9 cellular contexts compared by ENCODE assay signal in the genomic region with DNA sequence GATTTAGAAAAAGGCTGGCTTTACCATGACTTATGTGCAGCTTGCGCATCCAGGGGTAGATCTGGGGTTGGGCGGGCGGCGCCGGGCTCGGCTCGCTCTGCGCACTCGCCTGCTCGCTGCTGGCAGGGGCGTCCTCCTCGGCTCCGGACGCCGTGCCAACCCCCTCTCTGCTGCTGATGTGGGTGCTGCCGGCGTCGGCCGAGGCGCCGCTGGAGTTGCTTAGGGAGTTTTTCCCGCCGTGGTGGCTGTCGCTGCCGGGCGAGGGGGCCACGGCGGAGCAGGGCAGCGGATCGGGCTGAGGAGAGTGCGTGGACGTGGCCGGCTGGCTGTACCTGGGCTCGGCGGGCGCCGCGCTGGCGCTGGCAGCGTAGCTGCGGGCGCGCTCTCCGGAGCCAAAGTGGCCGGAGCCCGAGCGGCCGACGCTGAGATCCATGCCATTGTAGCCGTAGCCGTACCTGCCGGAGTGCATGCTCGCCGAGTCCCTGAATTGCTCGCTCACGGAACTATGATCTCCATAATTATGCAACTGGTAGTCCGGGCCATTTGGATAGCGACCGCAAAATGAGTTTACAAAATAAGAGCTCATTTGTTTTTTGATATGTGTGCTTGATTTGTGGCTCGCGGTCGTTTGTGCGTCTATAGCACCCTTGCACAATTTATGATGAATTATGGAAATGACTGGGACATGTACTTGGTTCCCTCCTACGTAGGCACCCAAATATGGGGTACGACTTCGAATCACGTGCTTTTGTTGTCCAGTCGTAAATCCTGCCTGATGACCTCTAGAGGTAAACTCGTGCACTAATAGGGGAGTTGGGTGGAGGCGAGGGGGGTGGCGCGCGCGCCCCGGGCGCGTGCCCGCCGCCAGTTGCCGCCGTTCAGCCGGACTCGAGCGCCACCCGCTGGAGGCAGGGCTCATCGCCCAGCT. TPM values are rescaled to one million over a fixed set of nuclear protein-coding genes. Genes with fewer than 3 reads are reported as not detected.
DNase-seq lines count a peak whose midpoint lies in the region; ATAC-seq and TF ChIP-seq lines count a peak whose summit lies in the region.
"Had no signal": no experiment of that assay in that cellular context is flagged by ENCODE, and none has a peak within 500 bp of the region (broad histone marks: within the 10 kb centered on the region; RNA-seq: fewer than 3 reads in every experiment).

A gene (minus strand): TSS at position 660 of the 928 bp plus-strand sequence. CDS start 74 bp downstream, at position 586.

- H3F3A ChIP-seq in neural progenitor cell (ENCODE audit: low read depth) = no peaks in the 10 kb centered on the region

- H3K27me3 ChIP-seq in OCI-LY3 (ENCODE audit: low read depth, low read length) = no peaks in the 10 kb centered on the region; the same call in 1 of the 2 replicates
- H3K27me3 ChIP-seq in neural progenitor cell = peaks cover 100% of the 10 kb centered on the region

- no peaks in the 10 kb centered on the region; the same call in 1 of the 2 replicates for H3K79me2 ChIP-seq in OCI-LY3 (ENCODE audit: low read length)
- H3K79me2 ChIP-seq in neural progenitor cell (ENCODE audit: low read depth) = no peaks in the 10 kb centered on the region

- no peaks in the 10 kb centered on the region for H3K36me3 Mint-ChIP-seq in activated CD4-positive, alpha-beta T cell treated with anti-CD3 and anti-CD28 coated beads for 36 hours (ENCODE audit: low read depth)
- no peaks in the 10 kb centered on the region for H3K36me3 Mint-ChIP-seq in neural progenitor cell

- peak; percentile 72 for TF ChIP-seq CTCF in OCI-LY3 (IDR thresholded peaks at IDR 0.05; ENCODE audit: low read depth, low read length)
- peak; percentile 48 for TF ChIP-seq CTCF in fibroblast of the aortic adventitia (IDR thresholded peaks at IDR 0.05; ENCODE audit: insufficient read depth, low read length)
- TF ChIP-seq CTCF in neural progenitor cell (IDR thresholded peaks at IDR 0.05) = peak; percentile 92

- no peak within 1 kb of the TSS for H3K4me3 Mint-ChIP-seq in activated CD4-positive, alpha-beta T cell treated with anti-CD3 and anti-CD28 coated beads for 36 hours
- peak within 1 kb of the TSS; percentile 72 for H3K4me3 Mint-ChIP-seq in neural progenitor cell

- 0 out of 2 replicates have a peak, but pooled peaks cover 3% of the 10 kb centered on the region for H3K4me1 ChIP-seq in OCI-LY3 (ENCODE audit: low read length)
- peaks cover 10% of the 10 kb centered on the region for H3K4me1 ChIP-seq in neural progenitor cell

- H2AFZ ChIP-seq in OCI-LY3 (ENCODE audit: low read depth, low read length) = no peak within 1 kb of the TSS; the same call in 1 of the 2 replicates
- peak within 1 kb of the TSS; percentile 9 for H2AFZ ChIP-seq in neural progenitor cell (replicated peaks)

- no peaks in the 10 kb centered on the region for H3K9me3 Mint-ChIP-seq in activated CD4-positive, alpha-beta T cell treated with anti-CD3 and anti-CD28 coated beads for 36 hours (ENCODE audit: low read depth)
- peaks cover 25% of the 10 kb centered on the region for H3K9me3 Mint-ChIP-seq in neural progenitor cell

- H3K9ac ChIP-seq in OCI-LY3 (ENCODE audit: low read length) (peak within 1 kb of the TSS; percentile 57), neural progenitor cell (no peak within 1 kb of the TSS)
- H3K9ac ChIP-seq: BLaER1 treated with 17β-estradiol and CSF1 and Interleukin-3, amounts not matched to agents 10 nM and 100 nM had no signal

- peak within 1 kb of the TSS; percentile 88 for H3K4me3 ChIP-seq in OCI-LY3 (ENCODE audit: low read length)
- peak within 1 kb of the TSS; percentile 62 for H3K4me3 ChIP-seq in fibroblast of the aortic adventitia (ENCODE audit: low read depth, low read length)
- H3K4me3 ChIP-seq in neural progenitor cell = peak within 1 kb of the TSS; percentile 41

- H3K27me3 Mint-ChIP-seq in activated CD4-positive, alpha-beta T cell treated with anti-CD3 and anti-CD28 coated beads for 36 hours = peaks cover 34% of the 10 kb centered on the region
- peaks cover 88% of the 10 kb centered on the region for H3K27me3 Mint-ChIP-seq in neural progenitor cell (ENCODE audit: insufficient read depth, low read depth)

- ATAC-seq in activated CD4-positive, alpha-beta T cell treated with anti-CD3 and anti-CD28 coated beads for 36 hours = no peak
- ATAC-seq in GM18520 (IDR thresholded peaks at IDR 0.05; ENCODE audit: unreplicated experiment) (no peak), HG02678 (IDR thresholded peaks at IDR 0.05; ENCODE audit: unreplicated experiment) (no peak)

- no peaks in the 10 kb centered on the region for H4K20me1 ChIP-seq in OCI-LY3 (ENCODE audit: insufficient read depth, low read length)
- H4K20me1 ChIP-seq in neural progenitor cell (ENCODE audit: low read depth) = peaks cover 88% of the 10 kb centered on the region
- H4K20me1 ChIP-seq: BLaER1 treated with 17β-estradiol and CSF1 and Interleukin-3, amounts not matched to agents 10 nM and 100 nM had no signal

- H3K27ac Mint-ChIP-seq in activated CD4-positive, alpha-beta T cell treated with anti-CD3 and anti-CD28 coated beads for 36 hours = no peak within 1 kb of the TSS
- H3K27ac Mint-ChIP-seq in neural progenitor cell = no peak within 1 kb of the TSS

- peak; percentile 18 for DNase-seq in activated CD4-positive, alpha-beta T cell treated with anti-CD3 and anti-CD28 coated beads for 36 hours
- no peak for DNase-seq in activated CD4-positive, alpha-beta T cell treated with anti-CD3 and anti-CD28 coated beads, Interleukin-2, amount 50 U/mL, for 4 hours
- peak; percentile 84 for DNase-seq in fibroblast of the aortic adventitia (ENCODE audit: low read depth)
- DNase-seq in neural progenitor cell (ENCODE audit: low spot score) = peak; percentile 90
- DNase-seq in occipital lobe (lab: John Stamatoyannopoulos, UW) = no peak

- intact Hi-C loops in activated CD4-positive, alpha-beta T cell treated with anti-CD3 and anti-CD28 coated beads for 36 hours (cut with DNase I, micrococcal nuclease) = no loop called here

- H3K9me3 ChIP-seq in OCI-LY3 (ENCODE audit: insufficient read depth, low read length) (no peaks in the 10 kb centered on the region), neural progenitor cell (ENCODE audit: low read depth) (no peaks in the 10 kb centered on the region)

- H3K27ac ChIP-seq in OCI-LY3 (ENCODE audit: low read length) (no peak within 1 kb of the TSS), neural progenitor cell (no peak within 1 kb of the TSS)
- H3K27ac ChIP-seq: BLaER1 treated with 17β-estradiol and CSF1 and Interleukin-3, amounts not matched to agents 10 nM and 100 nM had no signal

- peaks cover 3% of the 10 kb centered on the region for H3K4me1 Mint-ChIP-seq in activated CD4-positive, alpha-beta T cell treated with anti-CD3 and anti-CD28 coated beads for 36 hours
- H3K4me1 Mint-ChIP-seq in neural progenitor cell = peaks cover 8% of the 10 kb centered on the region

- H3K4me2 ChIP-seq in OCI-LY3 (ENCODE audit: low read length) = peak within 1 kb of the TSS; percentile 96
- peak within 1 kb of the TSS; percentile 81 for H3K4me2 ChIP-seq in neural progenitor cell
- H3K4me2 ChIP-seq: BLaER1 treated with 17β-estradiol and CSF1 and Interleukin-3, amounts not matched to agents 10 nM and 100 nM had no signal

- POLR2A ChIA-PET in activated CD4-positive, alpha-beta T cell treated with anti-CD3 and anti-CD28 coated beads for 36 hours (lab: Charles Lee) = interaction anchor here (0.5 kb wide), 1 partner anchor 44 kb away, joined by 4 read pairs; no protein-coding TSS in a partner anchor

- H3K36me3 ChIP-seq in OCI-LY3 (replicated peaks; ENCODE audit: low read depth, low read length) (no peaks in the 10 kb centered on the region), neural progenitor cell (no peaks in the 10 kb centered on the region)

- CTCF ChIA-PET in activated CD4-positive, alpha-beta T cell treated with anti-CD3 and anti-CD28 coated beads for 36 hours (lab: Charles Lee) = interaction anchor here (0.6 kb wide), 1 partner anchor 1325 kb away, joined by 3 read pairs; no protein-coding TSS in a partner anchor

RNA-seq across cellular contexts. Expression of the gene that starts here (rescaled TPM):
- total RNA-seq in activated CD4-positive, alpha-beta T cell treated with anti-CD3 and anti-CD28 coated beads for 36 hours = not detected
- total RNA-seq in fibroblast of the aortic adventitia (ENCODE audit: low replicate concordance) = 0.72 and 2.4 TPM in 2 replicates
- not detected in 2 replicates for total RNA-seq in neural progenitor cell (ENCODE audit: low replicate concordance)
- total RNA-seq in occipital lobe = not detected

Comparison
In these comparisons a context has a peak if more than half of its experiments do, and no peak if none do; other contexts are left out.
1. Peak in DNase-seq in activated CD4-positive, alpha-beta T cell treated with anti-CD3 and anti-CD28 coated beads for 36 hours; RNA of the gene not detected or under 1 TPM.
2. Peak in DNase-seq, H3K4me3 ChIP-seq and H3K4me2 ChIP-seq in neural progenitor cell; RNA of the gene not detected or under 1 TPM.